In genomic region chr16:68311316-68311620, GRCh38 we compare ENCODE assay signal across 8 cellular contexts. TPM values are rescaled to one million over a fixed set of nuclear protein-coding genes. Genes with fewer than 3 reads are reported as not detected.
DNase-seq lines count a peak whose midpoint lies in the region; ATAC-seq and TF ChIP-seq lines count a peak whose summit lies in the region.

No MANE protein-coding gene starts in this region.

- peak overlapping the region; percentile 84 for H3K4me3 Mint-ChIP-seq in activated CD4-positive, alpha-beta memory T cell treated with anti-CD3 and anti-CD28 coated beads, Interleukin-2, amount 10 ng/mL, durations not matched to agents 7 days and 5 days
- peak overlapping the region; percentile 98 to 99 for H3K4me3 Mint-ChIP-seq in stimulated activated naive B cell treated with anti-CD40 and anti-IgM and Interleukin-4, amounts not matched to agents 10 μg/mL and 1 μg/mL and 100 μg/mL, for 72 hours

- ATAC-seq in HG03045 (IDR thresholded peaks at IDR 0.05; ENCODE audit: unreplicated experiment) (peak; percentile 70), GM21390 (IDR thresholded peaks at IDR 0.05; ENCODE audit: unreplicated experiment) (no peak), GM18517 (IDR thresholded peaks at IDR 0.05; ENCODE audit: unreplicated experiment) (no peak)
- ATAC-seq in stimulated activated naive B cell treated with anti-CD40 and anti-IgM and Interleukin-4, amounts not matched to agents 10 μg/mL and 1 μg/mL and 100 μg/mL, for 72 hours (replicated peaks) = no peak

- H3K4me3 ChIP-seq in BE2C (ENCODE audit: low read depth, low read length) (peak overlapping the region; percentile 84), iPS-18c (ENCODE audit: insufficient read depth, low read depth, low read length) (peak overlapping the region; percentile 92)

- peak overlapping the region; percentile 96 for H3K27ac Mint-ChIP-seq in activated CD4-positive, alpha-beta memory T cell treated with anti-CD3 and anti-CD28 coated beads, Interleukin-2, amount 10 ng/mL, durations not matched to agents 7 days and 5 days
- H3K27ac Mint-ChIP-seq in stimulated activated naive B cell treated with anti-CD40 and anti-IgM and Interleukin-4, amounts not matched to agents 10 μg/mL and 1 μg/mL and 100 μg/mL, for 72 hours = peak overlapping the region; percentile 97

- H3K27me3 Mint-ChIP-seq in activated CD4-positive, alpha-beta memory T cell treated with anti-CD3 and anti-CD28 coated beads, Interleukin-2, amount 10 ng/mL, durations not matched to agents 7 days and 5 days = no peaks in the 10 kb centered on the region
- no peaks in the 10 kb centered on the region for H3K27me3 Mint-ChIP-seq in stimulated activated naive B cell treated with anti-CD40 and anti-IgM and Interleukin-4, amounts not matched to agents 10 μg/mL and 1 μg/mL and 100 μg/mL, for 72 hours

- TF ChIP-seq CTCF in BE2C (IDR thresholded peaks at IDR 0.05; ENCODE audit: low read depth, low read length) = no peak

- peaks cover 3% of the 10 kb centered on the region; the same call in 1 of the 2 replicates for H3K4me1 ChIP-seq in BE2C

- no peak for DNase-seq in BE2C
- no peak for DNase-seq in activated CD4-positive, alpha-beta memory T cell treated with anti-CD3 and anti-CD28 coated beads, Interleukin-2, amount 10 ng/mL, durations not matched to agents 7 days and 5 days
- no peak for DNase-seq in stimulated activated naive B cell treated with anti-CD40 and anti-IgM and Interleukin-4, amounts not matched to agents 10 μg/mL and 1 μg/mL and 100 μg/mL, for 72 hours
- no peak for DNase-seq in globus pallidus (ENCODE audit: low spot score)

- no peaks in the 10 kb centered on the region for H3K9me3 ChIP-seq in BE2C
- no peaks in the 10 kb centered on the region for H3K9me3 ChIP-seq in iPS-18c (ENCODE audit: control insufficient read depth, insufficient read depth, low read length)

- H3K36me3 ChIP-seq in BE2C = peaks cover 35% of the 10 kb centered on the region

- POLR2A ChIA-PET in activated CD4-positive, alpha-beta memory T cell treated with anti-CD3 and anti-CD28 coated beads, Interleukin-2, amount 10 ng/mL, durations not matched to agents 7 days and 5 days (lab: Charles Lee) = interaction anchor here (0.7 to 4.2 kb wide), 25 partner anchors 8 to 505 kb away, joined by 3 to 71 read pairs (median 5); partner anchors contain the start of genes NFATC3, PLA2G15, RANBP10 and SLC7A6

- no peaks in the 10 kb centered on the region for H3K27me3 ChIP-seq in BE2C

- CTCF ChIA-PET in activated CD4-positive, alpha-beta memory T cell treated with anti-CD3 and anti-CD28 coated beads, Interleukin-2, amount 10 ng/mL, durations not matched to agents 7 days and 5 days (lab: Charles Lee) = interaction anchor here (0.6 to 6.3 kb wide), 16 partner anchors 10 to 249 kb away, joined by 3 to 119 read pairs (median 5); partner anchors contain the start of genes PLA2G15 and SLC7A6

- H3K4me1 Mint-ChIP-seq in activated CD4-positive, alpha-beta memory T cell treated with anti-CD3 and anti-CD28 coated beads, Interleukin-2, amount 10 ng/mL, durations not matched to agents 7 days and 5 days = peaks cover 55% of the 10 kb centered on the region
- peaks cover 17 to 34% of the 10 kb centered on the region in 2 donors for H3K4me1 Mint-ChIP-seq in stimulated activated naive B cell treated with anti-CD40 and anti-IgM and Interleukin-4, amounts not matched to agents 10 μg/mL and 1 μg/mL and 100 μg/mL, for 72 hours

- H3K9me3 Mint-ChIP-seq in activated CD4-positive, alpha-beta memory T cell treated with anti-CD3 and anti-CD28 coated beads, Interleukin-2, amount 10 ng/mL, durations not matched to agents 7 days and 5 days = no peaks in the 10 kb centered on the region
- no peaks in the 10 kb centered on the region for H3K9me3 Mint-ChIP-seq in stimulated activated naive B cell treated with anti-CD40 and anti-IgM and Interleukin-4, amounts not matched to agents 10 μg/mL and 1 μg/mL and 100 μg/mL, for 72 hours

- peaks cover 38% of the 10 kb centered on the region for H3K36me3 Mint-ChIP-seq in activated CD4-positive, alpha-beta memory T cell treated with anti-CD3 and anti-CD28 coated beads, Interleukin-2, amount 10 ng/mL, durations not matched to agents 7 days and 5 days (ENCODE audit: low read depth)
- peaks cover 25 to 30% of the 10 kb centered on the region in 2 donors for H3K36me3 Mint-ChIP-seq in stimulated activated naive B cell treated with anti-CD40 and anti-IgM and Interleukin-4, amounts not matched to agents 10 μg/mL and 1 μg/mL and 100 μg/mL, for 72 hours

RNA-seq across cellular contexts. Expression of gene PRMT7, which starts 0.4 kb away (rescaled TPM):
- 67.4 TPM for polyA plus RNA-seq in BE2C (2012; ENCODE audit: insufficient read depth, insufficient read length, low read depth)
- total RNA-seq in activated CD4-positive, alpha-beta memory T cell treated with anti-CD3 and anti-CD28 coated beads, Interleukin-2, amount 10 ng/mL, durations not matched to agents 7 days and 5 days = 10 to 100 TPM; 50.4 to 52.2 TPM

RNA-seq across cellular contexts. Expression of gene SLC7A6OS, which starts 0.5 kb away (rescaled TPM):
- 23.0 TPM for polyA plus RNA-seq in BE2C (2012; ENCODE audit: insufficient read depth, insufficient read length, low read depth)
- 10 to 100 TPM; 30.4 to 31.2 TPM for total RNA-seq in activated CD4-positive, alpha-beta memory T cell treated with anti-CD3 and anti-CD28 coated beads, Interleukin-2, amount 10 ng/mL, durations not matched to agents 7 days and 5 days

RNA-seq across cellular contexts. Expression of gene SLC7A6, which starts 46.9 kb away (rescaled TPM):
- 49.3 TPM for polyA plus RNA-seq in BE2C (2012; ENCODE audit: insufficient read depth, insufficient read length, low read depth)
- total RNA-seq in activated CD4-positive, alpha-beta memory T cell treated with anti-CD3 and anti-CD28 coated beads, Interleukin-2, amount 10 ng/mL, durations not matched to agents 7 days and 5 days = 10 to 100 TPM; 66.7 to 68.9 TPM
